ENCODE assay signal across 32 cellular contexts in the genomic region with DNA sequence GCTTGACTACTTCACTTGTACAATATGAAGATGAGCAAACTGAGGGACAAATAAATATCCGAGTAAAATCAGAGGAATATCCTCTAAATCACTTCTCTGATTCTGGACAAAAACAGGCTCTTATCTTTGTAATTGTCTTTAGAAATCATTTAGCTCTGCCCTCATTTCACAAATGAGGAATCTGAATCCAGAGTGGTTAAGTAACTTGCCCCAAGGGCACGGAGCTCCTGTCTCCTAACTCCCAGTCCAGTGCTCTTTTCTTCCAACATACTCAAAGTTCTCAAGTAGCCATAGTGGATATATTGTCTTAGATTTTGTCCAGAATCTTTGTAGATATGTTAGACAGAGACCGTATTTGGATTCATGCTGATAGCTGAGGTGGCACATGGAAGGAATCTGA.
"Had no signal": no experiment of that assay in that cellular context is flagged by ENCODE, and none has a peak within 500 bp of the region (broad histone marks: within the 10 kb centered on the region; RNA-seq: fewer than 3 reads in every experiment).

No MANE protein-coding gene starts in this region.

- H3K27ac ChIP-seq: brain microvascular endothelial cell, cardiac muscle cell, VCaP had no signal

- H3K4me3 ChIP-seq: cardiac muscle cell had no signal

- ATAC-seq: activated CD8-positive, alpha-beta T cell treated with anti-CD3 and anti-CD28 coated beads for 36 hours; activated T-cell treated with anti-CD3 and anti-CD28 coated beads, Interleukin-2, amount 50 U/mL, for 72 hours; activated T-helper 17 cell treated with anti-CD3 and anti-CD28 coated beads, Interleukin-2, amount 50 U/mL, for 72 hours; Panc1; Right ventricle myocardium inferior had no signal

- H3K27me3 ChIP-seq: brain microvascular endothelial cell, cardiac muscle cell had no signal

- DNase-seq: activated B cell treated with CpG ODN at 0.5 μM for 24 hours; activated CD4-positive, alpha-beta T cell treated with anti-CD3 and anti-CD28 coated beads for 48 hours; activated CD4-positive, alpha-beta T cell treated with anti-CD3 and anti-CD28 coated beads, Interleukin-2, amount 50 U/mL, for 4 hours; activated CD4-positive, CD25-positive, alpha-beta regulatory T cell treated with anti-CD3 and anti-CD28 coated beads, Interleukin-2, amount 50 U/mL, for 72 hours; activated CD8-positive, alpha-beta T cell treated with anti-CD3 and anti-CD28 coated beads for 36 hours; activated effector memory CD4-positive, alpha-beta T cell treated with anti-CD3 and anti-CD28 coated beads, Interleukin-2, amount 50 U/mL, for 16 hours; activated naive CD4-positive, alpha-beta T cell; activated naive CD4-positive, alpha-beta T cell treated with anti-CD3 and anti-CD28 coated beads, Interleukin-2, amount 50 U/mL, for 16 hours; activated naive CD8-positive, alpha-beta T cell treated with anti-CD3 and anti-CD28 coated beads for 36 hours; activated T-cell treated with anti-CD3 and anti-CD28 coated beads, Interleukin-2, amount 50 U/mL, for 1 hour; activated T-cell treated with anti-CD3 and anti-CD28 coated beads, Interleukin-2, amount 50 U/mL, for 72 hours; amniotic stem cell; aorta; NCI-H1105; NCI-H1417 treated with DMSO at 0.1 percent for 48 hours; NCI-H187 treated with DMSO at 0.1 percent for 48 hours; NCI-H2081; NCI-H2171 treated with DMSO at 0.1 percent for 48 hours; NCI-H2227 treated with DMSO at 0.1 percent for 48 hours; NCI-H446; NCI-H510A treated with DMSO at 0.1 percent for 48 hours; NCI-H526 treated with DMSO at 0.1 percent for 48 hours; RPMI8226; T-helper 1 cell; T-helper 2 cell; T-helper 9 cell had no signal

- H3K36me3 ChIP-seq: brain microvascular endothelial cell, cardiac muscle cell had no signal
